8 cellular contexts compared by ENCODE assay signal in genomic region chr20:37384683-37385174, GRCh38. TPM values are rescaled to one million over a fixed set of nuclear protein-coding genes. Genes with fewer than 3 reads are reported as not detected.
DNase-seq lines count a peak whose midpoint lies in the region; ATAC-seq, FAIRE-seq and TF ChIP-seq lines count a peak whose summit lies in the region.

No MANE protein-coding gene starts in this region.

- H3K27ac ChIP-seq in SJCRH30: no peak overlapping the region
- H3K27ac ChIP-seq in cardiac muscle cell: no peak overlapping the region

- no peaks in the 10 kb centered on the region for H3K36me3 ChIP-seq in SJCRH30
- no peaks in the 10 kb centered on the region for H3K36me3 ChIP-seq in cardiac muscle cell

- H3K9me3 ChIP-seq in SJCRH30 (replicated peaks) (no peaks in the 10 kb centered on the region), cardiac muscle cell (ENCODE audit: low read depth) (no peaks in the 10 kb centered on the region)

- H3K4me1 ChIP-seq in SJCRH30 (no peaks in the 10 kb centered on the region), cardiac muscle cell (ENCODE audit: low read depth) (no peaks in the 10 kb centered on the region)

- peak; percentile 50 for ATAC-seq in HG02981 (IDR thresholded peaks at IDR 0.05; ENCODE audit: unreplicated experiment)

- TF ChIP-seq CTCF in cardiac muscle cell (IDR thresholded peaks at IDR 0.05; ENCODE audit: low read depth, low read length): peak; percentile 82

- FAIRE-seq in urothelium cell line (lab: Jason Lieb, UNC): no peak

- peak; percentile 67 for DNase-seq in EH (ENCODE audit: low read depth)
- peak; percentile 71 to 78 for DNase-seq in SJCRH30
- DNase-seq in activated gamma-delta T cell treated with anti-CD3 and anti-CD28 coated beads, Interleukin-2, amount 50 U/mL, for 16 hours (ENCODE audit: low read depth): peak; percentile 67
- DNase-seq in cardiac muscle cell (ENCODE audit: low read depth in 1 of 2, low spot score in 1 of 2): peak; percentile 58 to 74
- DNase-seq in retina: peak; percentile 89
- DNase-seq in urothelium cell line (ENCODE audit: low spot score): peak; percentile 85
- no peak for DNase-seq in NCI-H2081 (lab: John Stamatoyannopoulos, UW)

- no peaks in the 10 kb centered on the region for H3K27me3 ChIP-seq in SJCRH30
- no peaks in the 10 kb centered on the region for H3K27me3 ChIP-seq in cardiac muscle cell

- H3K4me3 ChIP-seq in SJCRH30 (no peak overlapping the region), cardiac muscle cell (no peak overlapping the region)

RNA-seq across cellular contexts. Expression of gene SRC, which starts 38.8 kb away (rescaled TPM):
- 14.9 and 15.4 TPM in 2 replicates for total RNA-seq in SJCRH30 (2014; rRNA removed; shearing (Covaris generic))
- 26.5 and 34.3 TPM in 2 replicates for total RNA-seq in cardiac muscle cell
- 26.2 and 34.7 TPM in 2 replicates for polyA plus RNA-seq in cardiac muscle cell

Comparison
In these comparisons a context has a peak if more than half of its experiments do, and no peak if none do; other contexts are left out.
1. DNase-seq: peak in EH (single experiment), SJCRH30 (2 of 2), activated gamma-delta T cell treated with anti-CD3 and anti-CD28 coated beads, Interleukin-2, amount 50 U/mL, for 16 hours (single experiment), cardiac muscle cell (2 of 2), retina (single experiment) and urothelium cell line (single experiment); none in NCI-H2081 (0 of 2).